20 cellular contexts compared by ENCODE assay signal in genomic region chr22:33737662-33738061, GRCh38.
"Had no signal": no experiment of that assay in that cellular context is flagged by ENCODE, and none has a peak within 500 bp of the region (broad histone marks: within the 10 kb centered on the region; RNA-seq: fewer than 3 reads in every experiment).

No MANE protein-coding gene starts in this region.

- FAIRE-seq: endometrium, urothelium cell line had no signal

- H3K9ac ChIP-seq: parathyroid adenoma had no signal

- H3K27ac Mint-ChIP-seq: activated B cell treated with CpG ODN at 0.5 μM for 24 hours; activated CD4-positive, alpha-beta memory T cell treated with anti-CD3 and anti-CD28 coated beads for 36 hours; activated naive CD8-positive, alpha-beta T cell; T-cell had no signal

- H3K27ac ChIP-seq: colonic mucosa, parathyroid adenoma, tibial artery had no signal

- H3K27me3 ChIP-seq: colonic mucosa, tibial artery had no signal

- H3K9me3 ChIP-seq: colonic mucosa, tibial artery had no signal

- H3K9me3 Mint-ChIP-seq: central memory CD8-positive, alpha-beta T cell had no signal

- H3K4me3 ChIP-seq: colonic mucosa, tibial artery had no signal

- H3K27me3 Mint-ChIP-seq: activated B cell treated with CpG ODN at 0.5 μM for 24 hours; activated CD4-positive, alpha-beta memory T cell treated with anti-CD3 and anti-CD28 coated beads for 36 hours; activated naive CD8-positive, alpha-beta T cell; central memory CD8-positive, alpha-beta T cell; T-cell had no signal

- H3K4me1 Mint-ChIP-seq: central memory CD8-positive, alpha-beta T cell; T-cell had no signal

- H3K4me3 Mint-ChIP-seq: activated B cell treated with CpG ODN at 0.5 μM for 24 hours; activated CD4-positive, alpha-beta memory T cell treated with anti-CD3 and anti-CD28 coated beads for 36 hours; activated naive CD8-positive, alpha-beta T cell; central memory CD8-positive, alpha-beta T cell; T-cell had no signal

- ATAC-seq: left colon, SK-N-SH treated with all-trans-retinoic acid at 6 μM for 48 hours, T-cell had no signal

- H3K4me1 ChIP-seq: colonic mucosa, parathyroid adenoma, tibial artery had no signal

- H3K36me3 ChIP-seq: colonic mucosa, tibial artery had no signal

- DNase-seq: activated B cell treated with CpG ODN at 0.5 μM for 24 hours; activated CD4-positive, alpha-beta memory T cell treated with anti-CD3 and anti-CD28 coated beads for 36 hours; activated CD4-positive, alpha-beta T cell treated with anti-CD3 and anti-CD28 coated beads for 4 hours; amniotic stem cell; colonic mucosa; erythroblast; foreskin melanocyte; left colon; stimulated activated CD4-positive, alpha-beta T cell treated with anti-CD3 and anti-CD28 coated beads, Interleukin-12 subunit alpha, Interleukin-12 subunit beta, amount 100 ng/mL, for 4 hours; stimulated activated CD4-positive, alpha-beta T cell treated with anti-CD3 and anti-CD28 coated beads, Interleukin-1b, Interleukin-23, amount 100 ng/mL, for 48 hours; stimulated activated naive CD4-positive, alpha-beta T cell treated with Interleukin-2 at 50 U/mL for 16 hours; substantia nigra; T-cell; tibial artery had no signal

- H3K36me3 Mint-ChIP-seq: activated CD4-positive, alpha-beta memory T cell treated with anti-CD3 and anti-CD28 coated beads for 36 hours; activated naive CD8-positive, alpha-beta T cell; T-cell had no signal
